In the genomic region with DNA sequence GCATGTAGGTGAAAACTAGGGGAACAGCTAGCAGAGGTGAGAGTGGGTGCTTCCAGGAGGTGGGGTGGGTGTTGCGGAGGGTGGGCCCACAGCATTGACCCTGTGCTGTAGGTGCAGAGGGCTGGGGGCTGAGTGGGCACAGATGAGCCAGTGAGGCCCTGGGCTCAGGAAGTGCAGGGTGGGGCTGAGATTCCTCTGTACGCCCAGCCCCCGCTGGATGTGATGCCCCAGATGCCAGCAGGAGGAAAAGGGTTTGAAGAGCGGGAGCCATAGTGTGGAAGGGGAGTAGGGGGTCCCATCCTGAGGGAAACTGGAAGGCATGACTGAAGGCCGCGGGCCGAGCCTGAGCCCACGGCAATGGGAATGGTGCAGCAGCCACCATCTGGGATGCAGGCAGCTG, we compare ENCODE assay signal across 23 cellular contexts. TPM values are rescaled to one million over a fixed set of nuclear protein-coding genes. Genes with fewer than 3 reads are reported as not detected.
"Had no signal": no experiment of that assay in that cellular context is flagged by ENCODE, and none has a peak within 500 bp of the region (broad histone marks: within the 10 kb centered on the region; RNA-seq: fewer than 3 reads in every experiment).

No MANE protein-coding gene starts in this region.

- H3K4me3 ChIP-seq: ascending aorta, breast epithelium, hepatocyte, tibial artery had no signal

- H3K9ac ChIP-seq: parathyroid adenoma had no signal

- H3K27ac ChIP-seq: ascending aorta, breast epithelium, hepatocyte, neutrophil, parathyroid adenoma, tibial artery had no signal

- DNase-seq: activated B cell treated with CpG ODN at 0.5 μM for 24 hours; activated CD4-positive, alpha-beta memory T cell treated with anti-CD3 and anti-CD28 coated beads for 36 hours; activated CD4-positive, alpha-beta T cell treated with anti-CD3 and anti-CD28 coated beads for 4 hours; activated naive CD8-positive, alpha-beta T cell treated with anti-CD3 and anti-CD28 coated beads, Interleukin-2, amount 50 U/mL, for 24 hours; activated T-cell treated with anti-CD3 and anti-CD28 coated beads for 4 hours; dermis blood vessel endothelial cell; effector memory CD8-positive, alpha-beta T cell; foreskin fibroblast; left colon; stimulated activated naive B cell treated with anti-CD40 and anti-IgM and Interleukin-4, amounts not matched to agents 10 μg/mL and 1 μg/mL and 100 μg/mL, for 72 hours; T-cell; T-helper 9 cell; tibial artery had no signal

- H3K36me3 ChIP-seq: ascending aorta, breast epithelium, neutrophil, tibial artery had no signal

- H3K4me3 Mint-ChIP-seq: activated B cell treated with CpG ODN at 0.5 μM for 24 hours; activated CD4-positive, alpha-beta memory T cell treated with anti-CD3 and anti-CD28 coated beads for 36 hours; activated naive CD8-positive, alpha-beta T cell treated with anti-CD3 and anti-CD28 coated beads, Interleukin-2, amount 50 U/mL, for 24 hours; effector memory CD8-positive, alpha-beta T cell; stimulated activated naive B cell treated with anti-CD40 and anti-IgM and Interleukin-4, amounts not matched to agents 10 μg/mL and 1 μg/mL and 100 μg/mL, for 72 hours; T-cell had no signal

- H3K36me3 Mint-ChIP-seq: activated CD4-positive, alpha-beta memory T cell treated with anti-CD3 and anti-CD28 coated beads for 36 hours; stimulated activated naive B cell treated with anti-CD40 and anti-IgM and Interleukin-4, amounts not matched to agents 10 μg/mL and 1 μg/mL and 100 μg/mL, for 72 hours; T-cell had no signal

- H3K27ac Mint-ChIP-seq: activated B cell treated with CpG ODN at 0.5 μM for 24 hours; activated CD4-positive, alpha-beta memory T cell treated with anti-CD3 and anti-CD28 coated beads for 36 hours; activated naive CD8-positive, alpha-beta T cell treated with anti-CD3 and anti-CD28 coated beads, Interleukin-2, amount 50 U/mL, for 24 hours; effector memory CD8-positive, alpha-beta T cell; stimulated activated naive B cell treated with anti-CD40 and anti-IgM and Interleukin-4, amounts not matched to agents 10 μg/mL and 1 μg/mL and 100 μg/mL, for 72 hours; T-cell had no signal

- ATAC-seq: activated naive CD8-positive, alpha-beta T cell treated with anti-CD3 and anti-CD28 coated beads, Interleukin-2, amount 50 U/mL, for 24 hours; effector memory CD8-positive, alpha-beta T cell; left colon; SK-N-SH treated with all-trans-retinoic acid at 6 μM for 48 hours; stimulated activated naive B cell treated with anti-CD40 and anti-IgM and Interleukin-4, amounts not matched to agents 10 μg/mL and 1 μg/mL and 100 μg/mL, for 72 hours; T-cell had no signal

- FAIRE-seq: urothelium cell line had no signal

- H3K9me3 ChIP-seq: ascending aorta, breast epithelium, neutrophil had no signal

- H3K9me3 Mint-ChIP-seq: activated naive CD8-positive, alpha-beta T cell treated with anti-CD3 and anti-CD28 coated beads, Interleukin-2, amount 50 U/mL, for 24 hours; effector memory CD8-positive, alpha-beta T cell had no signal

- H3K4me1 ChIP-seq: ascending aorta, breast epithelium, parathyroid adenoma, tibial artery had no signal

- H3K4me1 Mint-ChIP-seq: activated B cell treated with CpG ODN at 0.5 μM for 24 hours; activated naive CD8-positive, alpha-beta T cell treated with anti-CD3 and anti-CD28 coated beads, Interleukin-2, amount 50 U/mL, for 24 hours; T-cell had no signal

RNA-seq across cellular contexts. Expression of gene OTOS, which starts 14.1 kb away (rescaled TPM):
- total RNA-seq: activated B cell treated with CpG ODN at 0.5 μM for 24 hours; activated CD4-positive, alpha-beta memory T cell treated with anti-CD3 and anti-CD28 coated beads for 36 hours; ascending aorta; breast epithelium; dermis blood vessel endothelial cell; glomerular endothelial cell; left colon; lung microvascular endothelial cell; renal cortical epithelial cell; T-cell had no signal
- polyA plus RNA-seq: hepatocyte had no signal
